Comparison of ENCODE assay signal across 26 cellular contexts in genomic region chrX:46543441-46543840, GRCh38. TPM values are rescaled to one million over a fixed set of nuclear protein-coding genes. Genes with fewer than 3 reads are reported as not detected.
DNase-seq lines count a peak whose midpoint lies in the region; ATAC-seq, FAIRE-seq and TF ChIP-seq lines count a peak whose summit lies in the region.
"Had no signal": no experiment of that assay in that cellular context is flagged by ENCODE, and none has a peak within 500 bp of the region (broad histone marks: within the 10 kb centered on the region; RNA-seq: fewer than 3 reads in every experiment).

No MANE protein-coding gene starts in this region.

- H3K9ac ChIP-seq in Karpas-422 (ENCODE audit: low read length) (no peak overlapping the region), GM12878 (ENCODE audit: control insufficient read depth, insufficient read depth, low read length) (no peak overlapping the region), mesenchymal stem cell (ENCODE audit: low read length) (no peak overlapping the region)

- TF ChIP-seq CTCF in GM12878 (IDR thresholded peaks at IDR 0.05 in 2 of 3, conservative IDR thresholded peaks at IDR 0.05 in 1 of 3; ENCODE audit: control insufficient read depth in 2 of 3, extremely low read depth in 1 of 3, insufficient read depth in 1 of 3, low read depth in 3 of 3, low read length in 3 of 3) = no peak

- peaks cover 16% of the 10 kb centered on the region for H3K79me2 ChIP-seq in Karpas-422 (ENCODE audit: low read length)
- H3K79me2 ChIP-seq in GM12878 (ENCODE audit: control insufficient read depth, insufficient read depth, low read length) = peaks cover 26% of the 10 kb centered on the region

- H3K27ac ChIP-seq in Karpas-422 (ENCODE audit: low read length) (no peak overlapping the region), GM12878 (ENCODE audit: control insufficient read depth, insufficient read depth) (no peak overlapping the region), mesenchymal stem cell (ENCODE audit: low read length, poor library complexity, severe bottlenecking) (no peak overlapping the region)
- H3K27ac ChIP-seq: body of pancreas, SJSA1, thoracic aorta, uterus had no signal

- H2BK12ac ChIP-seq in mesenchymal stem cell (ENCODE audit: low read length in 2 of 2) = no peak overlapping the region

- DNase-seq in activated naive CD8-positive, alpha-beta T cell treated with anti-CD3 and anti-CD28 coated beads for 36 hours = no peak
- peak; percentile 55 for DNase-seq in Karpas-422
- DNase-seq in GM12878 (ENCODE audit: low read depth, low spot score) = no peak
- DNase-seq in NCI-H2227 treated with DMSO at 0.1 percent for 48 hours (lab: John Stamatoyannopoulos, UW) = no peak
- no peak for DNase-seq in mesenchymal stem cell
- DNase-seq in globus pallidus (ENCODE audit: low spot score) = no peak
- DNase-seq: activated CD4-positive, alpha-beta T cell treated with anti-CD3 and anti-CD28 coated beads for 1 hour; activated effector memory CD4-positive, alpha-beta T cell treated with anti-CD3 and anti-CD28 coated beads, Interleukin-2, amount 50 U/mL, for 16 hours; activated T-cell treated with anti-CD3 and anti-CD28 coated beads for 4 hours; body of pancreas; COR-L47; HFFc6; islet precursor cell; left ventricle myocardium superior; naive B cell; NCI-H1105 treated with DMSO at 0.1 percent for 48 hours; NCI-H1930; stimulated activated naive CD8-positive, alpha-beta T cell treated with anti-CD3 and anti-CD28 coated beads, Interleukin-15, Interleukin-2, amounts not matched to agents 100 U/mL and 50 U/mL, for 24 hours; uterus had no signal

- H4K20me1 ChIP-seq in Karpas-422 (ENCODE audit: insufficient read depth, low read depth, low read length) (no peaks in the 10 kb centered on the region), GM12878 (ENCODE audit: control insufficient read depth, insufficient read depth) (no peaks in the 10 kb centered on the region)

- CTCF ChIA-PET in GM12878 (lab: Yijun Ruan, JAX) = no interaction called here

- peak overlapping the region; percentile 61 for H3K27ac Mint-ChIP-seq in activated naive CD8-positive, alpha-beta T cell
- H3K27ac Mint-ChIP-seq in activated naive CD8-positive, alpha-beta T cell treated with anti-CD3 and anti-CD28 coated beads for 36 hours = no peak overlapping the region
- H3K27ac Mint-ChIP-seq: HFFc6 had no signal

- BruUV-seq in GM12878 (replicated peaks; lab: Mats Ljungman, UMichigan) = no TSS peak

- in situ Hi-C loops in GM12878 (cut with MboI) = no loop called here

- no peak overlapping the region for H3K4me3 Mint-ChIP-seq in activated naive CD8-positive, alpha-beta T cell
- H3K4me3 Mint-ChIP-seq in activated naive CD8-positive, alpha-beta T cell treated with anti-CD3 and anti-CD28 coated beads for 36 hours = no peak overlapping the region

- no peak for TF ChIP-seq POLR2A in GM12878 (IDR thresholded peaks at IDR 0.05; ENCODE audit: low read depth, low read length)

- no peaks in the 10 kb centered on the region for H3K9me2 ChIP-seq in Karpas-422 (replicated peaks; ENCODE audit: insufficient read depth, low read length)

- H4K91ac ChIP-seq in mesenchymal stem cell (ENCODE audit: low read length) = no peak overlapping the region

- H3K4me3 ChIP-seq in Karpas-422 (ENCODE audit: low read length) (no peak overlapping the region), GM12878 (no peak overlapping the region), mesenchymal stem cell (ENCODE audit: insufficient read depth in 1 of 2, low read depth in 1 of 2, low read length in 2 of 2) (no peak overlapping the region)
- H3K4me3 ChIP-seq: body of pancreas, SJSA1, thoracic aorta, uterus had no signal

- POLR2A ChIA-PET in GM12878 (lab: Charles Lee) = no interaction called here

- H3K4me2 ChIP-seq in Karpas-422 (ENCODE audit: low read depth, low read length, poor library complexity, severe bottlenecking) (no peak overlapping the region), GM12878 (ENCODE audit: control insufficient read depth, insufficient read depth) (no peak overlapping the region), mesenchymal stem cell (ENCODE audit: low read length, poor library complexity, severe bottlenecking) (no peak overlapping the region)

- no peak overlapping the region for H2AK5ac ChIP-seq in mesenchymal stem cell (ENCODE audit: low read length, severe bottlenecking)

- no peak for FAIRE-seq in GM12878 (lab: Jason Lieb, UNC)
- FAIRE-seq: A204.1, RCC 7860, TTC549 had no signal

- SMC1A ChIA-PET in GM12878 (lab: Charles Lee; ENCODE audit: uncharacterized antibody, unreplicated experiment) = interaction anchor here (1.1 to 1.5 kb wide), 3 partner anchors 17 to 217 kb away, joined by 3 read pairs; no protein-coding TSS in a partner anchor

- H3K36me3 ChIP-seq in Karpas-422 (ENCODE audit: insufficient read depth, low read length) (peaks cover 3% of the 10 kb centered on the region; the same call in 1 of the 2 replicates), GM12878 (ENCODE audit: control insufficient read depth in 2 of 2, insufficient read depth in 2 of 2, low read length in 1 of 2) (peaks cover 0 to 4% of the 10 kb centered on the region in 2 experiments; a peak in 2 of 4 replicates), mesenchymal stem cell (ENCODE audit: control insufficient read depth in 1 of 2, insufficient read depth in 2 of 2, low read depth in 1 of 2, low read length in 2 of 2) (peaks cover 0 to 7% of the 10 kb centered on the region in 2 experiments)
- H3K36me3 ChIP-seq: thoracic aorta, uterus had no signal

- no peak overlapping the region for H3K4ac ChIP-seq in mesenchymal stem cell (ENCODE audit: low read depth in 1 of 2, low read length in 2 of 2)

- H2BK5ac ChIP-seq in mesenchymal stem cell (ENCODE audit: low read depth, low read length, poor library complexity, severe bottlenecking) = no peak overlapping the region

- no peaks in the 10 kb centered on the region for H3K27me3 ChIP-seq in Karpas-422 (ENCODE audit: low read length)
- H3K27me3 ChIP-seq in GM12878 (replicated peaks in 1 of 2; ENCODE audit: control insufficient read depth in 2 of 2, insufficient read depth in 2 of 2, low read length in 1 of 2) = no peaks in the 10 kb centered on the region
- peaks cover 0 to 7% of the 10 kb centered on the region in 2 experiments for H3K27me3 ChIP-seq in mesenchymal stem cell (ENCODE audit: control insufficient read depth in 1 of 2, insufficient read depth in 1 of 2, low read length in 2 of 2)
- H3K27me3 ChIP-seq: body of pancreas, SJSA1, uterus had no signal

- H3K27me3 Mint-ChIP-seq in activated naive CD8-positive, alpha-beta T cell = no peaks in the 10 kb centered on the region
- no peaks in the 10 kb centered on the region for H3K27me3 Mint-ChIP-seq in activated naive CD8-positive, alpha-beta T cell treated with anti-CD3 and anti-CD28 coated beads for 36 hours
- H3K27me3 Mint-ChIP-seq: naive B cell had no signal

- no peak overlapping the region for H2BK120ac ChIP-seq in mesenchymal stem cell (ENCODE audit: low read depth, low read length)

- no peak overlapping the region for H3K18ac ChIP-seq in mesenchymal stem cell (ENCODE audit: low read depth in 1 of 2, low read length in 2 of 2)

- no peaks in the 10 kb centered on the region for H3K9me3 Mint-ChIP-seq in activated naive CD8-positive, alpha-beta T cell (ENCODE audit: low read depth)
- H3K9me3 Mint-ChIP-seq in activated naive CD8-positive, alpha-beta T cell treated with anti-CD3 and anti-CD28 coated beads for 36 hours = no peaks in the 10 kb centered on the region
- H3K9me3 Mint-ChIP-seq: HFFc6, naive B cell had no signal

- H3K23ac ChIP-seq in mesenchymal stem cell (ENCODE audit: low read length in 2 of 2) = no peak overlapping the region

- no peak overlapping the region for H2AFZ ChIP-seq in Karpas-422 (ENCODE audit: low read length)
- H2AFZ ChIP-seq in GM12878 (ENCODE audit: control insufficient read depth, low read depth, low read length) = no peak overlapping the region
- no peak overlapping the region for H2AFZ ChIP-seq in mesenchymal stem cell (ENCODE audit: low read depth, low read length)

- peaks cover 32% of the 10 kb centered on the region for H3K4me1 Mint-ChIP-seq in activated naive CD8-positive, alpha-beta T cell (ENCODE audit: low read depth)
- peaks cover 20% of the 10 kb centered on the region for H3K4me1 Mint-ChIP-seq in activated naive CD8-positive, alpha-beta T cell treated with anti-CD3 and anti-CD28 coated beads for 36 hours

- H3K4me1 ChIP-seq in Karpas-422 (ENCODE audit: low read length) (peaks cover 22% of the 10 kb centered on the region), GM12878 (ENCODE audit: control insufficient read depth, insufficient read depth, low read length) (peaks cover 4% of the 10 kb centered on the region; the same call in 1 of the 2 replicates), mesenchymal stem cell (ENCODE audit: control insufficient read depth, insufficient read depth, low read depth, low read length) (peaks cover 2% of the 10 kb centered on the region)
- H3K4me1 ChIP-seq: uterus had no signal

- H3K79me1 ChIP-seq in mesenchymal stem cell (replicated peaks; ENCODE audit: low read length, poor library complexity, severe bottlenecking) = peaks cover 4% of the 10 kb centered on the region

- H3K9me3 ChIP-seq in Karpas-422 (ENCODE audit: low read length) = no peaks in the 10 kb centered on the region
- H3K9me3 ChIP-seq in GM12878 (replicated peaks; ENCODE audit: control insufficient read depth, insufficient read depth, low read length) = no peaks in the 10 kb centered on the region; the same call in 2 of the 3 replicates
- no peaks in the 10 kb centered on the region for H3K9me3 ChIP-seq in mesenchymal stem cell (ENCODE audit: control insufficient read depth, low read length)
- H3K9me3 ChIP-seq: body of pancreas, SJSA1, thoracic aorta, uterus had no signal

- intact Hi-C loops in GM12878 (cut with micrococcal nuclease; ENCODE audit: unreplicated experiment) = no loop called here

- TF ChIP-seq RAD21 in GM12878 (IDR thresholded peaks at IDR 0.05; ENCODE audit: insufficient read depth, low read depth, low read length) = no peak

- RAD21 ChIA-PET in GM12878 (lab: Charles Lee; ENCODE audit: unreplicated experiment) = no interaction called here

- no peak overlapping the region for H4K8ac ChIP-seq in mesenchymal stem cell (ENCODE audit: low read length)

- 60% methylated on average over 2 of the region's 2 CpGs for WGBS in GM12878 (ENCODE audit: insufficient coverage, insufficient replicate concordance, low lambda C conversion rate, missing lambda C conversion rate)
- 100% methylated on average over 1 of the region's 2 CpGs for WGBS in mesenchymal stem cell

- TF ChIP-seq EP300 in GM12878 (IDR thresholded peaks at IDR 0.05; ENCODE audit: borderline replicate concordance in 1 of 2, control insufficient read depth in 1 of 2, low read depth in 2 of 2, low read length in 2 of 2) = no peak

- no peak overlapping the region for H2BK15ac ChIP-seq in mesenchymal stem cell (ENCODE audit: low read depth, poor library complexity, severe bottlenecking)

- no peaks in the 10 kb centered on the region for H3K36me3 Mint-ChIP-seq in activated naive CD8-positive, alpha-beta T cell
- H3K36me3 Mint-ChIP-seq in activated naive CD8-positive, alpha-beta T cell treated with anti-CD3 and anti-CD28 coated beads for 36 hours = peaks cover 7% of the 10 kb centered on the region
- H3K36me3 Mint-ChIP-seq: naive B cell had no signal

- H3K14ac ChIP-seq in mesenchymal stem cell (ENCODE audit: low read length in 2 of 2) = no peak overlapping the region

- no peak for ATAC-seq in GM12878
- no peak for ATAC-seq in GM21515 (IDR thresholded peaks at IDR 0.05; ENCODE audit: unreplicated experiment)
- ATAC-seq: body of pancreas; left ventricle myocardium superior; stimulated activated naive CD8-positive, alpha-beta T cell treated with anti-CD3 and anti-CD28 coated beads, Interleukin-15, Interleukin-2, amounts not matched to agents 100 U/mL and 50 U/mL, for 24 hours had no signal

RNA-seq across cellular contexts. Expression of gene ZNF674, which starts 1.8 kb away (rescaled TPM):
- total RNA-seq in activated naive CD8-positive, alpha-beta T cell treated with anti-CD3 and anti-CD28 coated beads for 36 hours = 1 to 10 TPM; 1.3 to 1.7 TPM
- total RNA-seq in Karpas-422 (2014; rRNA removed; shearing (Covaris generic); ENCODE audit: low replicate concordance) = 1.6 and 2.9 TPM in 2 replicates
- total RNA-seq in GM12878 (2013; cell fraction: nucleolus; rRNA removed) = 10.0 and 12.3 TPM in 2 replicates
- total RNA-seq in GM12878 (2014; rRNA removed) (1.8 and 2.1 TPM in 2 replicates), GM12878 (2014; rRNA removed; fragmentation: Illumina TruSeq; extraction: Trizol) (2.7 and 3.7 TPM in 2 replicates), GM12878 (2021) (2.7 and 3.3 TPM in 2 replicates)
- polyA plus RNA-seq in GM12878 (2011; ENCODE audit: low read depth) = 1.2 TPM
- polyA plus RNA-seq in GM12878 (2011; rRNA removed) (2.8 and 3.0 TPM in 2 replicates), GM12878 (2014; fragmentation: Illumina TruSeq; extraction: Trizol) (1.8 and 2.1 TPM in 2 replicates), GM12878 (2014; fragmentation: Nextera tagmentation; extraction: Ambion mirVana) (1 to 10 TPM; 1.0 to 1.2 TPM), GM12878 (2014; rRNA removed) (1.2 and 1.8 TPM in 2 replicates), GM12878 (2016; fragmentation: Nextera tagmentation; extraction: Ambion mirVana) (1 to 10 TPM; 1.1 to 1.5 TPM)
- 1.8 and 2.1 TPM in 2 replicates for polyA plus RNA-seq in GM12878 (2011; cell fraction: cytosol; rRNA removed)
- 1.5 and 1.8 TPM in 2 replicates for polyA plus RNA-seq in GM12878 (2011; cell fraction: nucleus; rRNA removed)
- 1.3 and 1.7 TPM in 2 replicates for polyA plus RNA-seq in GM12878 (2012)
- polyA minus RNA-seq in GM12878 (2011; rRNA and poly(A)+ RNA removed) = 3.1 and 3.7 TPM in 2 replicates
- 1.8 TPM in 1 of 2 replicates, not detected in the other for polyA minus RNA-seq in GM12878 (2011; cell fraction: cytosol; rRNA and poly(A)+ RNA removed)
- 1.7 and 4.5 TPM in 2 replicates for polyA minus RNA-seq in GM12878 (2011; cell fraction: nucleus; rRNA and poly(A)+ RNA removed)
- polyA plus RNA-seq in mesenchymal stem cell (2013, experiment 1 of 2) = 1.7 TPM
- polyA plus RNA-seq in mesenchymal stem cell (2013, experiment 2 of 2) = 1.9 TPM

RNA-seq across cellular contexts. Expression of gene CHST7, which starts 30.1 kb away (rescaled TPM):
- 1 to 10 TPM; 1.5 to 1.7 TPM for total RNA-seq in activated naive CD8-positive, alpha-beta T cell treated with anti-CD3 and anti-CD28 coated beads for 36 hours
- 1.6 and 2.5 TPM in 2 replicates for total RNA-seq in Karpas-422 (2014; rRNA removed; shearing (Covaris generic); ENCODE audit: low replicate concordance)
- total RNA-seq in GM12878 (2013; cell fraction: nucleolus; rRNA removed) = 19.0 and 21.7 TPM in 2 replicates
- total RNA-seq in GM12878 (2014; rRNA removed) = 10.7 and 11.0 TPM in 2 replicates
- total RNA-seq in GM12878 (2014; rRNA removed; fragmentation: Illumina TruSeq; extraction: Trizol) = 1.8 and 2.0 TPM in 2 replicates
- total RNA-seq in GM12878 (2021) = 8.9 and 9.3 TPM in 2 replicates
- 1.9 TPM for polyA plus RNA-seq in GM12878 (2011; ENCODE audit: low read depth)
- 3.7 and 4.5 TPM in 2 replicates for polyA plus RNA-seq in GM12878 (2011; rRNA removed)
- 4.4 and 9.0 TPM in 2 replicates for polyA plus RNA-seq in GM12878 (2011; cell fraction: cytosol; rRNA removed)
- polyA plus RNA-seq in GM12878 (2011; cell fraction: nucleus; rRNA removed) = 4.8 and 7.7 TPM in 2 replicates
- polyA plus RNA-seq in GM12878 (2012) = 6.1 and 7.9 TPM in 2 replicates
- 0.89 and 1.3 TPM in 2 replicates for polyA plus RNA-seq in GM12878 (2014; fragmentation: Illumina TruSeq; extraction: Trizol)
- 1 to 10 TPM in 1 of 2 experiments, under 1 TPM in 1; 0.58 to 1.7 TPM for polyA plus RNA-seq in GM12878 (2014; fragmentation: Nextera tagmentation; extraction: Ambion mirVana)
- 6.3 and 9.3 TPM in 2 replicates for polyA plus RNA-seq in GM12878 (2014; rRNA removed)
- polyA plus RNA-seq in GM12878 (2016; fragmentation: Nextera tagmentation; extraction: Ambion mirVana) = 1 to 10 TPM; 7.4 to 8.9 TPM
- 3.3 and 3.4 TPM in 2 replicates for polyA minus RNA-seq in GM12878 (2011; rRNA and poly(A)+ RNA removed)
- polyA minus RNA-seq in GM12878 (2011; cell fraction: cytosol; rRNA and poly(A)+ RNA removed) = 4.3 and 5.1 TPM in 2 replicates
- polyA minus RNA-seq in GM12878 (2011; cell fraction: nucleus; rRNA and poly(A)+ RNA removed) = 8.1 and 15.2 TPM in 2 replicates
- polyA plus RNA-seq in mesenchymal stem cell (2013, experiment 1 of 2) = 3.1 TPM
- 3.4 TPM for polyA plus RNA-seq in mesenchymal stem cell (2013, experiment 2 of 2)
